In genomic region chr20:1933465-1933870, GRCh38 we compare ENCODE assay signal across 15 cellular contexts. TPM values are rescaled to one million over a fixed set of nuclear protein-coding genes. Genes with fewer than 3 reads are reported as not detected.
DNase-seq lines count a peak whose midpoint lies in the region; ATAC-seq, FAIRE-seq and TF ChIP-seq lines count a peak whose summit lies in the region.
"Had no signal": no experiment of that assay in that cellular context is flagged by ENCODE, and none has a peak within 500 bp of the region (broad histone marks: within the 10 kb centered on the region; RNA-seq: fewer than 3 reads in every experiment).

No MANE protein-coding gene starts in this region.

- H3K9ac ChIP-seq in kidney (ENCODE audit: low read length in 2 of 2) (no peak overlapping the region), subcutaneous abdominal adipose tissue (ENCODE audit: low read length in 5 of 5) (no peak overlapping the region)

- ATAC-seq in activated T-cell treated with anti-CD3 and anti-CD28 coated beads, Interleukin-2, amount 50 U/mL, for 72 hours (replicated peaks in 1 of 2), result no peak
- ATAC-seq: mucosa of descending colon; stimulated activated naive B cell treated with anti-CD40 and anti-IgM and Interleukin-4, amounts not matched to agents 10 μg/mL and 1 μg/mL and 100 μg/mL, for 72 hours had no signal

- FAIRE-seq in kidney (lab: Jason Lieb, UNC), result no peak
- FAIRE-seq: HTR-8/SVneo had no signal

- H3K4me1 ChIP-seq in kidney (ENCODE audit: control insufficient read depth in 1 of 2, insufficient read depth in 1 of 2, low read depth in 1 of 2, low read length in 2 of 2) (no peaks in the 10 kb centered on the region), subcutaneous abdominal adipose tissue (ENCODE audit: control insufficient read depth in 5 of 5, insufficient read depth in 5 of 5, low read length in 5 of 5) (peaks cover 5 to 37% (median 15%) of the 10 kb centered on the region in 5 donors)

- TF ChIP-seq CTCF in HFFc6 (IDR thresholded peaks at IDR 0.05), result no peak
- TF ChIP-seq CTCF in coronary artery (IDR thresholded peaks at IDR 0.05), result no peak
- TF ChIP-seq CTCF in kidney (IDR thresholded peaks at IDR 0.05; ENCODE audit: borderline replicate concordance, extremely low read depth, insufficient read depth), result no peak

- H3K27me3 ChIP-seq in subcutaneous abdominal adipose tissue (ENCODE audit: control insufficient read depth in 5 of 5, insufficient read depth in 4 of 5, low read length in 5 of 5), result no peaks in the 10 kb centered on the region

- no peaks in the 10 kb centered on the region for H3K9me3 Mint-ChIP-seq in HFFc6
- H3K9me3 Mint-ChIP-seq in activated T-cell treated with anti-CD3 and anti-CD28 coated beads, Interleukin-2, amount 50 U/mL, for 72 hours, result no peaks in the 10 kb centered on the region
- H3K9me3 Mint-ChIP-seq: stimulated activated naive B cell treated with anti-CD40 and anti-IgM and Interleukin-4, amounts not matched to agents 10 μg/mL and 1 μg/mL and 100 μg/mL, for 72 hours had no signal

- H3K27ac ChIP-seq in coronary artery (peak overlapping the region in 1 of 2 donors; percentile 3), kidney (ENCODE audit: low read depth in 2 of 2, low read length in 2 of 2) (no peak overlapping the region), subcutaneous abdominal adipose tissue (ENCODE audit: low read depth, low read length) (peak overlapping the region; percentile 67)

- H3K36me3 ChIP-seq in kidney (ENCODE audit: control insufficient read depth in 1 of 2, insufficient read depth in 2 of 2, low read length in 2 of 2), result no peaks in the 10 kb centered on the region
- H3K36me3 ChIP-seq in subcutaneous abdominal adipose tissue (ENCODE audit: control insufficient read depth in 5 of 5, insufficient read depth in 5 of 5, low read length in 5 of 5), result peaks cover 0 to 73% (median 44%) of the 10 kb centered on the region in 5 donors

- H3K4me1 Mint-ChIP-seq in HFFc6 (ENCODE audit: low read depth), result peaks cover 34% of the 10 kb centered on the region
- no peaks in the 10 kb centered on the region for H3K4me1 Mint-ChIP-seq in activated T-cell treated with anti-CD3 and anti-CD28 coated beads, Interleukin-2, amount 50 U/mL, for 72 hours (ENCODE audit: low read depth)

- H3K9me3 ChIP-seq in kidney (ENCODE audit: control insufficient read depth in 1 of 2, low read length in 2 of 2), result no peaks in the 10 kb centered on the region
- no peaks in the 10 kb centered on the region for H3K9me3 ChIP-seq in subcutaneous abdominal adipose tissue (ENCODE audit: control insufficient read depth in 5 of 5, low read length in 5 of 5)
- H3K9me3 ChIP-seq: mucosa of descending colon had no signal

- H3K4me3 Mint-ChIP-seq in HFFc6, result no peak overlapping the region
- no peak overlapping the region for H3K4me3 Mint-ChIP-seq in activated T-cell treated with anti-CD3 and anti-CD28 coated beads, Interleukin-2, amount 50 U/mL, for 72 hours
- H3K4me3 Mint-ChIP-seq: stimulated activated naive B cell treated with anti-CD40 and anti-IgM and Interleukin-4, amounts not matched to agents 10 μg/mL and 1 μg/mL and 100 μg/mL, for 72 hours had no signal

- DNase-seq in HFFc6, result peak; percentile 66
- DNase-seq in coronary artery (ENCODE audit: low spot score), result peak; percentile 81
- peak; percentile 87 for DNase-seq in kidney
- no peak for DNase-seq in amniotic stem cell (lab: John Stamatoyannopoulos, UW)
- no peak for DNase-seq in activated T-cell treated with anti-CD3 and anti-CD28 coated beads, Interleukin-2, amount 50 U/mL, for 72 hours
- DNase-seq in stimulated activated CD4-positive, alpha-beta T cell treated with anti-CD3 and anti-CD28 coated beads, Interleukin-2, amount 100 ng/mL, for 48 hours, result no peak
- DNase-seq in NCI-H2029 treated with DMSO at 0.1 percent for 48 hours (lab: John Stamatoyannopoulos, UW), result no peak
- DNase-seq: activated CD8-positive, alpha-beta memory T cell treated with anti-CD3 and anti-CD28 coated beads, Interleukin-2, amount 50 U/mL, for 4 hours; DMS 273 treated with DMSO at 0.1 percent for 48 hours; NCI-H187; stimulated activated naive B cell treated with anti-CD40 and anti-IgM and Interleukin-4, amounts not matched to agents 10 μg/mL and 1 μg/mL and 100 μg/mL, for 72 hours; T-helper 9 cell had no signal

- no peaks in the 10 kb centered on the region for H3K27me3 Mint-ChIP-seq in HFFc6 (ENCODE audit: insufficient read depth)
- peaks cover 36% of the 10 kb centered on the region for H3K27me3 Mint-ChIP-seq in activated T-cell treated with anti-CD3 and anti-CD28 coated beads, Interleukin-2, amount 50 U/mL, for 72 hours (ENCODE audit: low read depth)

- no peak overlapping the region for H3K4me3 ChIP-seq in coronary artery
- no peak overlapping the region for H3K4me3 ChIP-seq in kidney (ENCODE audit: low read length in 2 of 2)
- H3K4me3 ChIP-seq in subcutaneous abdominal adipose tissue (ENCODE audit: low read depth in 1 of 5, low read length in 5 of 5), result no peak overlapping the region
- H3K4me3 ChIP-seq: mucosa of descending colon had no signal

- H3K36me3 Mint-ChIP-seq in HFFc6 (ENCODE audit: low read depth), result peaks cover 23% of the 10 kb centered on the region
- H3K36me3 Mint-ChIP-seq in activated T-cell treated with anti-CD3 and anti-CD28 coated beads, Interleukin-2, amount 50 U/mL, for 72 hours (ENCODE audit: insufficient read depth in 2 of 2), result no peaks in the 10 kb centered on the region

- peak overlapping the region; percentile 46 for H3K27ac Mint-ChIP-seq in HFFc6
- no peak overlapping the region for H3K27ac Mint-ChIP-seq in activated T-cell treated with anti-CD3 and anti-CD28 coated beads, Interleukin-2, amount 50 U/mL, for 72 hours

- intact Hi-C loops in kidney (cut with DNase I), result no loop called here

RNA-seq across cellular contexts. Expression of gene SIRPA, which starts 38.3 kb away (rescaled TPM):
- 10 to 100 TPM; 44.0 to 66.2 (median 47.5) TPM for total RNA-seq in HFFc6 (2021; fragmentation: NEBNext Ultra II Directional; extraction: Animal tissue kit (Norgen Biotek cat#: 25700))
- 46.6 TPM for total RNA-seq in kidney
- 24.7 TPM for polyA plus RNA-seq in kidney (ENCODE audit: insufficient read depth, low read depth, low replicate concordance)
- under 1 TPM; 0.05 to 0.22 TPM for total RNA-seq in activated T-cell treated with anti-CD3 and anti-CD28 coated beads, Interleukin-2, amount 50 U/mL, for 72 hours

Comparison
In these comparisons a context has a peak if more than half of its experiments do, and no peak if none do; other contexts are left out.
1. DNase-seq: peak in HFFc6 (single experiment), coronary artery (single experiment) and kidney (single experiment); none in amniotic stem cell (single experiment), activated T-cell treated with anti-CD3 and anti-CD28 coated beads, Interleukin-2, amount 50 U/mL, for 72 hours (0 of 2), stimulated activated CD4-positive, alpha-beta T cell treated with anti-CD3 and anti-CD28 coated beads, Interleukin-2, amount 100 ng/mL, for 48 hours (0 of 2) and NCI-H2029 treated with DMSO at 0.1 percent for 48 hours (single experiment).
2. RNA of gene SIRPA, which starts 38.3 kb away (total RNA-seq): 44.0 to 66.2 TPM in HFFc6 and 46.6 TPM in kidney (single experiment); 0.05 to 0.22 TPM in activated T-cell treated with anti-CD3 and anti-CD28 coated beads, Interleukin-2, amount 50 U/mL, for 72 hours; every median in the first group is over 10 times any median in the second.